In genomic region chr17:6639651-6640535, GRCh38 we compare ENCODE assay signal across 8 cellular contexts. TPM values are rescaled to one million over a fixed set of nuclear protein-coding genes. Genes with fewer than 3 reads are reported as not detected.
A peak's percentile ranks its signal among the peaks of the same experiment; 100 is the strongest.
DNase-seq lines count a peak whose midpoint lies in the region; ATAC-seq and TF ChIP-seq lines count a peak whose summit lies in the region.

No MANE protein-coding gene starts in this region.

- TF ChIP-seq CTCF in GM10248 (IDR thresholded peaks at IDR 0.05; ENCODE audit: control extremely low read depth, extremely low read depth, low read depth, missing control alignments), result no peak
- no peak for TF ChIP-seq CTCF in right lobe of liver (IDR thresholded peaks at IDR 0.05)

- WGBS in right lobe of liver (ENCODE audit: insufficient coverage, low coverage, low lambda C conversion rate, missing lambda C conversion rate), result 0% methylated on average over 35 of the region's 66 CpGs

- no peaks in the 10 kb centered on the region for H3K9me3 ChIP-seq in right lobe of liver

- in situ Hi-C loops in SK-MEL-5 (cut with HindIII; ENCODE audit: low pct_unique_long_range_greater_than_20kb, low sequenced_read_pairs), result no loop called here

- no peaks in the 10 kb centered on the region for H3K27me3 ChIP-seq in right lobe of liver

- H3K4me1 Mint-ChIP-seq in dendritic cell treated with granulocyte-macrophage colony-stimulating factor and Interleukin-4, amounts not matched to agents 40 ng/mL and 50 ng/mL, for 4 days (ENCODE audit: low read depth), result peaks cover 48% of the 10 kb centered on the region

- intact Hi-C loops in dendritic cell treated with granulocyte-macrophage colony-stimulating factor and Interleukin-4, amounts not matched to agents 40 ng/mL and 50 ng/mL, for 4 days (cut with micrococcal nuclease), result loop anchor here (10.0 kb wide), 1 partner anchor 375 kb away; the partner anchor contains the start of gene RNASEK
- intact Hi-C loops in right lobe of liver (cut with DNase I), result loop anchor here (5.0 to 10.0 kb wide), 3 partner anchors 65 to 168 kb away; no protein-coding TSS in a partner anchor

- no peak for TF ChIP-seq POLR2A in right lobe of liver (IDR thresholded peaks at IDR 0.05)

- peak overlapping the region; percentile 89 for H3K27ac Mint-ChIP-seq in dendritic cell treated with granulocyte-macrophage colony-stimulating factor and Interleukin-4, amounts not matched to agents 40 ng/mL and 50 ng/mL, for 4 days

- ATAC-seq in HG02884 (IDR thresholded peaks at IDR 0.05; ENCODE audit: unreplicated experiment) (peak; percentile 6), right lobe of liver (peak; percentile 25 to 50 (median 40))

- CTCF ChIA-PET in GM10248 (lab: Yijun Ruan, JAX), result interaction anchor here (0.9 to 2.1 kb wide), 2 partner anchors 9 to 167 kb away, joined by 3 to 9 read pairs; no protein-coding TSS in a partner anchor

- DNase-seq in GM10248 (ENCODE audit: extremely low spot score), result peak; percentile 48
- peak; percentile 4 for DNase-seq in SK-MEL-5 (ENCODE audit: low read depth, low spot score)
- peak; percentile 49 to 64 (median 55) for DNase-seq in right lobe of liver
- DNase-seq in substantia nigra (lab: John Stamatoyannopoulos, UW), result peak in 8 of 49 donors; percentile 43 to 63 (median 52)
- no peak for DNase-seq in mesenteric fat pad (ENCODE audit: low spot score)
- no peak for DNase-seq in cerebellar nuclear complex (lab: John Stamatoyannopoulos, UW)

- peaks cover 0 to 29% (median 9%) of the 10 kb centered on the region in 4 donors for H3K4me1 ChIP-seq in right lobe of liver

- no peaks in the 10 kb centered on the region for H3K9me3 Mint-ChIP-seq in dendritic cell treated with granulocyte-macrophage colony-stimulating factor and Interleukin-4, amounts not matched to agents 40 ng/mL and 50 ng/mL, for 4 days

- peaks cover 66% of the 10 kb centered on the region for H3K36me3 Mint-ChIP-seq in dendritic cell treated with granulocyte-macrophage colony-stimulating factor and Interleukin-4, amounts not matched to agents 40 ng/mL and 50 ng/mL, for 4 days (ENCODE audit: low read depth)

- H3K27me3 Mint-ChIP-seq in dendritic cell treated with granulocyte-macrophage colony-stimulating factor and Interleukin-4, amounts not matched to agents 40 ng/mL and 50 ng/mL, for 4 days, result peaks cover 3% of the 10 kb centered on the region

- H3K4me3 ChIP-seq in right lobe of liver, result peak overlapping the region; percentile 85 to 98 (median 93)

- H3K36me3 ChIP-seq in right lobe of liver, result peaks cover 0 to 13% (median 4%) of the 10 kb centered on the region in 4 donors

- H3K4me3 Mint-ChIP-seq in dendritic cell treated with granulocyte-macrophage colony-stimulating factor and Interleukin-4, amounts not matched to agents 40 ng/mL and 50 ng/mL, for 4 days, result peak overlapping the region; percentile 93

- POLR2A ChIA-PET in GM10248 (lab: Yijun Ruan, JAX), result no interaction called here

- peak overlapping the region in 2 of 3 donors; percentile 84 to 92 for H3K27ac ChIP-seq in right lobe of liver
- peak overlapping the region; percentile 92 for H3K27ac ChIP-seq in substantia nigra (ENCODE audit: low read depth, low read length, poor library complexity, severe bottlenecking)

RNA-seq across cellular contexts. Expression of gene KIAA0753, which starts 0.6 kb away (rescaled TPM):
- total RNA-seq in SK-MEL-5 (2014; rRNA removed; shearing (Covaris generic)), result 12.0 and 14.9 TPM in 2 replicates
- polyA plus RNA-seq in SK-MEL-5 (2015; cell fraction: cytosol; rRNA removed), result 6.6 and 13.0 TPM in 2 replicates
- polyA plus RNA-seq in SK-MEL-5 (2015; cell fraction: nucleus; rRNA removed), result 13.8 and 25.3 TPM in 2 replicates
- total RNA-seq in right lobe of liver, result 1 to 10 TPM; 3.7 to 6.5 (median 4.9) TPM
- total RNA-seq in mesenteric fat pad, result 9.7 TPM

RNA-seq across cellular contexts. Expression of gene TXNDC17, which starts 1.0 kb away (rescaled TPM):
- 136 and 201 TPM in 2 replicates for total RNA-seq in SK-MEL-5 (2014; rRNA removed; shearing (Covaris generic))
- polyA plus RNA-seq in SK-MEL-5 (2015; cell fraction: cytosol; rRNA removed), result 287 and 342 TPM in 2 replicates
- 25.7 and 50.6 TPM in 2 replicates for polyA plus RNA-seq in SK-MEL-5 (2015; cell fraction: nucleus; rRNA removed)
- total RNA-seq in right lobe of liver (100 to 1,000 TPM in 2 of 6 experiments, 10 to 100 TPM in 4; 50.4 to 204 (median 72.1) TPM), mesenteric fat pad (71.2 TPM)

RNA-seq across cellular contexts. Expression of gene MED31, which starts 11.5 kb away (rescaled TPM):
- total RNA-seq in SK-MEL-5 (2014; rRNA removed; shearing (Covaris generic)), result 29.2 and 36.0 TPM in 2 replicates
- 6.2 and 6.6 TPM in 2 replicates for polyA plus RNA-seq in SK-MEL-5 (2015; cell fraction: cytosol; rRNA removed)
- 22.8 and 26.6 TPM in 2 replicates for polyA plus RNA-seq in SK-MEL-5 (2015; cell fraction: nucleus; rRNA removed)
- total RNA-seq in right lobe of liver (10 to 100 TPM in 2 of 6 experiments, 1 to 10 TPM in 4; 3.5 to 10.7 (median 7.4) TPM), mesenteric fat pad (13.0 TPM)

RNA-seq across cellular contexts. Expression of gene C17orf100, which starts 11.7 kb away (rescaled TPM):
- total RNA-seq in SK-MEL-5 (2014; rRNA removed; shearing (Covaris generic)), result 1.2 and 1.5 TPM in 2 replicates
- 7.5 and 7.8 TPM in 2 replicates for polyA plus RNA-seq in SK-MEL-5 (2015; cell fraction: cytosol; rRNA removed)
- polyA plus RNA-seq in SK-MEL-5 (2015; cell fraction: nucleus; rRNA removed), result 9.3 and 12.4 TPM in 2 replicates
- total RNA-seq in right lobe of liver (1 to 10 TPM; 1.2 to 4.0 (median 1.9) TPM), mesenteric fat pad (0.58 TPM)

Comparison
In these comparisons a context has a peak if more than half of its experiments do, and no peak if none do; other contexts are left out.
1. DNase-seq: peak in GM10248 (single experiment), SK-MEL-5 (single experiment) and right lobe of liver (3 of 3); none in mesenteric fat pad (single experiment) and cerebellar nuclear complex (0 of 2).